In the genomic region with DNA sequence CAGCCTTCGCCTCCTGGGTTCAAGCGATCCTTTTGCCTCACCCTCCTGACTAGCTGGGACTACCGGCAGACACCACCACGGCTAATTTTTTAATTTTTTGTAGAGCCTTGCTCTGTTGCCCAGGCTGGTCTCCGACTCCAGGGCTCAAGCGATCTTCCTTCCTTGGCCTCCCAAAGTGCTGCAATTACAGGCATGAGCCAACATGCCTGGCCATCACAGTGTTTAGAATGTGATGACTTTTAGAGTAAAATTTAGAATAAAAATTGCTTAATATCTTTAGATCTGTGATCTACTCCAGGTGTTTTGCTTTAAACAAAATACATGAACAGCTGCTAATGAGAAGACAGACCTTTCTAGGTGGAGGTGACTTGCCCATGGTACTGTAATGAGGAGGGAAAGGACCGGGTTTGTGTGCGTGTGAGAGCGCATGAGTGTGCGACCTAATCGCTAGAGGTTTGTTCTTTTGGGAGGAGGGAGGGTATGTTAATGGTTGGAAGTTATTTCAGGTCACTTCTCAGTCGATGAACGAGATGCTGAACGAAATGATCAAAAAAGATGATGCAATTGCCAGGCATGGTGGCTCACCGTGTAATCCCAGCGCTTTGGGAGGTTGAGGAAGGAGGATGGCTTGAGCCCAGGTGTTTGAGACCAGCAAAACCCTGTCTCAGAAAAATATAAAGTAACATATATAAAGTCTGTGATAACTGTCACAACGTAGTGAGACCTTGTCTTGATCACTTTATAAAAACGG, we compare ENCODE assay signal across 10 cellular contexts. TPM values are rescaled to one million over a fixed set of nuclear protein-coding genes. Genes with fewer than 3 reads are reported as not detected.
DNase-seq lines count a peak whose midpoint lies in the region; ATAC-seq and TF ChIP-seq lines count a peak whose summit lies in the region.
"Had no signal": no experiment of that assay in that cellular context is flagged by ENCODE, and none has a peak within 500 bp of the region (broad histone marks: within the 10 kb centered on the region; RNA-seq: fewer than 3 reads in every experiment).

No MANE protein-coding gene starts in this region.

- H3K27me3 ChIP-seq in hepatocyte = no peaks in the 10 kb centered on the region
- H3K27me3 ChIP-seq: Peyer's patch had no signal

- H3K4me2 ChIP-seq in hepatocyte = peak overlapping the region; percentile 88

- POLR2A ChIA-PET in activated CD4-positive, alpha-beta T cell treated with anti-CD3 and anti-CD28 coated beads, Interleukin-2, amount 10 ng/mL, durations not matched to agents 7 days and 5 days (lab: Charles Lee) = no interaction called here
- POLR2A ChIA-PET in activated CD8-positive, alpha-beta T cell treated with anti-CD3 and anti-CD28 coated beads for 36 hours (lab: Charles Lee) = no interaction called here

- peaks cover 13% of the 10 kb centered on the region for H3K36me3 Mint-ChIP-seq in activated CD4-positive, alpha-beta T cell treated with anti-CD3 and anti-CD28 coated beads, Interleukin-2, amount 10 ng/mL, durations not matched to agents 7 days and 5 days (ENCODE audit: low read depth)
- peaks cover 11% of the 10 kb centered on the region for H3K36me3 Mint-ChIP-seq in activated CD8-positive, alpha-beta T cell treated with anti-CD3 and anti-CD28 coated beads for 36 hours (ENCODE audit: low read depth)

- H4K20me1 ChIP-seq in hepatocyte (ENCODE audit: insufficient read depth, poor library complexity, severe bottlenecking) = peaks cover 63% of the 10 kb centered on the region

- TF ChIP-seq CTCF in activated CD8-positive, alpha-beta T cell treated with anti-CD3 and anti-CD28 coated beads for 36 hours (IDR thresholded peaks at IDR 0.05) = no peak
- TF ChIP-seq CTCF in hepatocyte (IDR thresholded peaks at IDR 0.05; ENCODE audit: poor library complexity) = no peak

- no peaks in the 10 kb centered on the region for H3K36me3 ChIP-seq in hepatocyte (replicated peaks; ENCODE audit: insufficient read depth, low read depth)
- H3K36me3 ChIP-seq: Peyer's patch had no signal

- no peak for ATAC-seq in activated CD8-positive, alpha-beta T cell treated with anti-CD3 and anti-CD28 coated beads for 36 hours
- ATAC-seq in stimulated activated naive CD8-positive, alpha-beta T cell treated with anti-CD3 and anti-CD28 coated beads, Interleukin-15, amount 100 ng/mL, for 72 hours = no peak
- ATAC-seq in GM19455 (IDR thresholded peaks at IDR 0.05; ENCODE audit: unreplicated experiment) = no peak

- H3K27ac Mint-ChIP-seq in activated CD4-positive, alpha-beta T cell treated with anti-CD3 and anti-CD28 coated beads, Interleukin-2, amount 10 ng/mL, durations not matched to agents 7 days and 5 days = no peak overlapping the region
- H3K27ac Mint-ChIP-seq in activated CD8-positive, alpha-beta T cell treated with anti-CD3 and anti-CD28 coated beads for 36 hours = no peak overlapping the region
- H3K27ac Mint-ChIP-seq in stimulated activated naive CD8-positive, alpha-beta T cell treated with anti-CD3 and anti-CD28 coated beads, Interleukin-15, amount 100 ng/mL, for 72 hours = no peak overlapping the region

- H3K4me3 Mint-ChIP-seq in activated CD4-positive, alpha-beta T cell treated with anti-CD3 and anti-CD28 coated beads, Interleukin-2, amount 10 ng/mL, durations not matched to agents 7 days and 5 days = peak overlapping the region; percentile 53
- H3K4me3 Mint-ChIP-seq in activated CD8-positive, alpha-beta T cell treated with anti-CD3 and anti-CD28 coated beads for 36 hours = peak overlapping the region; percentile 19
- peak overlapping the region; percentile 32 to 53 for H3K4me3 Mint-ChIP-seq in stimulated activated naive CD8-positive, alpha-beta T cell treated with anti-CD3 and anti-CD28 coated beads, Interleukin-15, amount 100 ng/mL, for 72 hours

- H3K4me3 ChIP-seq in hepatocyte = no peak overlapping the region

- H3K4me1 ChIP-seq in hepatocyte (ENCODE audit: insufficient read depth) = peaks cover 19% of the 10 kb centered on the region

- H3K9me2 ChIP-seq in hepatocyte (replicated peaks; ENCODE audit: insufficient read depth) = no peaks in the 10 kb centered on the region

- peaks cover 69% of the 10 kb centered on the region for H3K79me2 ChIP-seq in hepatocyte

- 86% methylated on average over 18 of the region's 18 CpGs for WGBS in hepatocyte (ENCODE audit: low lambda C conversion rate, missing lambda C conversion rate)

- H2AFZ ChIP-seq in hepatocyte = no peak overlapping the region

- CTCF ChIA-PET in activated CD4-positive, alpha-beta T cell treated with anti-CD3 and anti-CD28 coated beads, Interleukin-2, amount 10 ng/mL, durations not matched to agents 7 days and 5 days (lab: Charles Lee) = no interaction called here
- CTCF ChIA-PET in activated CD8-positive, alpha-beta T cell treated with anti-CD3 and anti-CD28 coated beads for 36 hours (lab: Charles Lee) = no interaction called here

- H3K27me3 Mint-ChIP-seq in activated CD4-positive, alpha-beta T cell treated with anti-CD3 and anti-CD28 coated beads, Interleukin-2, amount 10 ng/mL, durations not matched to agents 7 days and 5 days = no peaks in the 10 kb centered on the region
- H3K27me3 Mint-ChIP-seq in activated CD8-positive, alpha-beta T cell treated with anti-CD3 and anti-CD28 coated beads for 36 hours = no peaks in the 10 kb centered on the region
- H3K27me3 Mint-ChIP-seq in stimulated activated naive CD8-positive, alpha-beta T cell treated with anti-CD3 and anti-CD28 coated beads, Interleukin-15, amount 100 ng/mL, for 72 hours = no peaks in the 10 kb centered on the region

- DNase-seq in activated CD4-positive, alpha-beta T cell treated with anti-CD3 and anti-CD28 coated beads, Interleukin-2, amount 10 ng/mL, durations not matched to agents 7 days and 5 days = no peak
- no peak for DNase-seq in activated CD4-positive, alpha-beta T cell treated with anti-CD3 and anti-CD28 coated beads, Interleukin-2, amount 50 U/mL, for 48 hours
- DNase-seq in activated CD8-positive, alpha-beta T cell treated with anti-CD3 and anti-CD28 coated beads for 36 hours = no peak
- DNase-seq in hepatocyte (ENCODE audit: low spot score) = no peak
- no peak for DNase-seq in stimulated activated naive CD8-positive, alpha-beta T cell treated with anti-CD3 and anti-CD28 coated beads, Interleukin-15, amount 100 ng/mL, for 72 hours
- no peak for DNase-seq in A172 (ENCODE audit: low spot score)
- DNase-seq in AML-193 (lab: John Stamatoyannopoulos, UW) = no peak
- DNase-seq: activated effector memory CD4-positive, alpha-beta T cell treated with Interleukin-2 at 50 U/mL for 16 hours; Peyer's patch had no signal

- H3K27ac ChIP-seq in hepatocyte = no peak overlapping the region

- intact Hi-C loops in activated CD8-positive, alpha-beta T cell treated with anti-CD3 and anti-CD28 coated beads for 36 hours (cut with micrococcal nuclease) = no loop called here

- peaks cover 4% of the 10 kb centered on the region for H3K9me3 Mint-ChIP-seq in activated CD4-positive, alpha-beta T cell treated with anti-CD3 and anti-CD28 coated beads, Interleukin-2, amount 10 ng/mL, durations not matched to agents 7 days and 5 days
- H3K9me3 Mint-ChIP-seq in activated CD8-positive, alpha-beta T cell treated with anti-CD3 and anti-CD28 coated beads for 36 hours = no peaks in the 10 kb centered on the region
- H3K9me3 Mint-ChIP-seq in stimulated activated naive CD8-positive, alpha-beta T cell treated with anti-CD3 and anti-CD28 coated beads, Interleukin-15, amount 100 ng/mL, for 72 hours = no peaks in the 10 kb centered on the region

- no peaks in the 10 kb centered on the region for H3K9me3 ChIP-seq in hepatocyte (ENCODE audit: low read depth)
- H3K9me3 ChIP-seq: Peyer's patch had no signal

- H3K4me1 Mint-ChIP-seq in activated CD4-positive, alpha-beta T cell treated with anti-CD3 and anti-CD28 coated beads, Interleukin-2, amount 10 ng/mL, durations not matched to agents 7 days and 5 days = peaks cover 44% of the 10 kb centered on the region
- H3K4me1 Mint-ChIP-seq in activated CD8-positive, alpha-beta T cell treated with anti-CD3 and anti-CD28 coated beads for 36 hours (ENCODE audit: low read depth) = peaks cover 36% of the 10 kb centered on the region
- H3K4me1 Mint-ChIP-seq in stimulated activated naive CD8-positive, alpha-beta T cell treated with anti-CD3 and anti-CD28 coated beads, Interleukin-15, amount 100 ng/mL, for 72 hours = peaks cover 44% of the 10 kb centered on the region

RNA-seq across cellular contexts. Expression of a gene that starts 2.0 kb away (rescaled TPM):
- total RNA-seq in activated CD4-positive, alpha-beta T cell treated with anti-CD3 and anti-CD28 coated beads, Interleukin-2, amount 10 ng/mL, durations not matched to agents 7 days and 5 days = 10 to 100 TPM; 38.3 to 44.8 TPM
- total RNA-seq in activated CD8-positive, alpha-beta T cell treated with anti-CD3 and anti-CD28 coated beads for 36 hours = 10 to 100 TPM; 28.4 to 30.4 TPM
- 20.3 and 24.1 TPM in 2 replicates for total RNA-seq in hepatocyte
- polyA plus RNA-seq in hepatocyte = 9.9 and 12.0 TPM in 2 replicates
- 18.4 and 21.2 TPM in 2 replicates for total RNA-seq in A172 (2014; rRNA removed; shearing (Covaris generic))
